18 cellular contexts compared by ENCODE assay signal in genomic region chr10:30014511-30014910, GRCh38. TPM values are rescaled to one million over a fixed set of nuclear protein-coding genes. Genes with fewer than 3 reads are reported as not detected.
DNase-seq lines count a peak whose midpoint lies in the region; ATAC-seq and TF ChIP-seq lines count a peak whose summit lies in the region.
"Had no signal": no experiment of that assay in that cellular context is flagged by ENCODE, and none has a peak within 500 bp of the region (broad histone marks: within the 10 kb centered on the region; RNA-seq: fewer than 3 reads in every experiment).

No MANE protein-coding gene starts in this region.

- peak overlapping the region; percentile 19 for H3K4me3 Mint-ChIP-seq in activated T-helper 2 cell treated with anti-CD3 and anti-CD28 coated beads, Interferon-gamma antibody, Interleukin-2, Interleukin-4, amounts not matched to agents 10 μg/mL and 5 μg/mL and 100 μg/mL, durations not matched to agents 14 hours and 24 hours and 36 hours (ENCODE audit: low read depth)

- 81 to 87% methylated on average over 8 of the region's 8 CpGs for WGBS in heart right ventricle, 2 donors

- H3K9me3 Mint-ChIP-seq in activated T-helper 2 cell treated with anti-CD3 and anti-CD28 coated beads, Interferon-gamma antibody, Interleukin-2, Interleukin-4, amounts not matched to agents 10 μg/mL and 5 μg/mL and 100 μg/mL, durations not matched to agents 14 hours and 24 hours and 36 hours, result no peaks in the 10 kb centered on the region

- ATAC-seq in heart right ventricle, result no peak

- TF ChIP-seq CTCF in cardiac muscle cell (IDR thresholded peaks at IDR 0.05; ENCODE audit: low read depth, low read length) (no peak), heart right ventricle (IDR thresholded peaks at IDR 0.05) (no peak), fibroblast of villous mesenchyme (IDR thresholded peaks at IDR 0.05; ENCODE audit: insufficient read depth, low read depth, low read length) (no peak), uterus (IDR thresholded peaks at IDR 0.05) (no peak)

- peak overlapping the region; percentile 94 for H3K27ac Mint-ChIP-seq in activated T-helper 2 cell treated with anti-CD3 and anti-CD28 coated beads, Interferon-gamma antibody, Interleukin-2, Interleukin-4, amounts not matched to agents 10 μg/mL and 5 μg/mL and 100 μg/mL, durations not matched to agents 14 hours and 24 hours and 36 hours

- peaks cover 64% of the 10 kb centered on the region for H3K4me1 Mint-ChIP-seq in activated T-helper 2 cell treated with anti-CD3 and anti-CD28 coated beads, Interferon-gamma antibody, Interleukin-2, Interleukin-4, amounts not matched to agents 10 μg/mL and 5 μg/mL and 100 μg/mL, durations not matched to agents 14 hours and 24 hours and 36 hours (ENCODE audit: low read depth)

- no peak overlapping the region for H3K4me3 ChIP-seq in cardiac muscle cell
- H3K4me3 ChIP-seq in heart right ventricle, result no peak overlapping the region
- H3K4me3 ChIP-seq in fibroblast of villous mesenchyme (ENCODE audit: low read depth, low read length), result no peak overlapping the region
- H3K4me3 ChIP-seq in uterus, result no peak overlapping the region

- no peaks in the 10 kb centered on the region for H3K27me3 Mint-ChIP-seq in activated T-helper 2 cell treated with anti-CD3 and anti-CD28 coated beads, Interferon-gamma antibody, Interleukin-2, Interleukin-4, amounts not matched to agents 10 μg/mL and 5 μg/mL and 100 μg/mL, durations not matched to agents 14 hours and 24 hours and 36 hours (ENCODE audit: low read depth)

- intact Hi-C loops in heart right ventricle (cut with DNase I), result no loop called here
- intact Hi-C loops in activated T-helper 2 cell treated with anti-CD3 and anti-CD28 coated beads, Interferon-gamma antibody, Interleukin-2, Interleukin-4, amounts not matched to agents 10 μg/mL and 5 μg/mL and 100 μg/mL, durations not matched to agents 14 hours and 24 hours and 36 hours (cut with micrococcal nuclease), result loop anchor here (1.0 kb wide), 3 partner anchors 12 to 32 kb away; no protein-coding TSS in a partner anchor
- intact Hi-C loops in uterus (cut with DNase I; ENCODE audit: low total_unique reads), result no loop called here

- no peaks in the 10 kb centered on the region for H3K27me3 ChIP-seq in cardiac muscle cell
- peaks cover 0 to 17% (median 0%) of the 10 kb centered on the region in 7 donors for H3K27me3 ChIP-seq in heart right ventricle
- no peaks in the 10 kb centered on the region for H3K27me3 ChIP-seq in uterus

- peaks cover 15% of the 10 kb centered on the region for H3K36me3 Mint-ChIP-seq in activated T-helper 2 cell treated with anti-CD3 and anti-CD28 coated beads, Interferon-gamma antibody, Interleukin-2, Interleukin-4, amounts not matched to agents 10 μg/mL and 5 μg/mL and 100 μg/mL, durations not matched to agents 14 hours and 24 hours and 36 hours (ENCODE audit: low read depth)

- H3K27ac ChIP-seq in cardiac muscle cell (peak overlapping the region; percentile 71), heart right ventricle (peak overlapping the region in 1 of 10 donors; percentile 1), uterus (peak overlapping the region; percentile 30 to 39)
- H3K27ac ChIP-seq: C4-2B, RWPE1 had no signal

- DNase-seq in cardiac muscle cell (ENCODE audit: low read depth in 1 of 2, low spot score in 1 of 2) (no peak), heart right ventricle (no peak), fibroblast of villous mesenchyme (ENCODE audit: low read depth) (peak; percentile 30), uterus (no peak), COLO668 (lab: John Stamatoyannopoulos, UW; ENCODE audit: unreplicated experiment) (no peak), NCI-H128 (lab: John Stamatoyannopoulos, UW; ENCODE audit: unreplicated experiment) (no peak), DMS53 (lab: John Stamatoyannopoulos, UW) (no peak)
- DNase-seq in activated T-helper 2 cell treated with anti-CD3 and anti-CD28 coated beads, Interferon-gamma antibody, Interleukin-2, Interleukin-4, amounts not matched to agents 10 μg/mL and 5 μg/mL and 100 μg/mL, durations not matched to agents 14 hours and 24 hours and 36 hours (ENCODE audit: low spot score), result no peak
- DNase-seq: DND-41, H7, NCI-H1417 treated with DMSO at 0.1 percent for 48 hours, NCI-H187 treated with DMSO at 0.1 percent for 48 hours, NCI-H226, NCI-H524 treated with DMSO at 0.1 percent for 48 hours, SIG-M5 had no signal

- peaks cover 14% of the 10 kb centered on the region for H3K4me1 ChIP-seq in cardiac muscle cell (ENCODE audit: low read depth)
- H3K4me1 ChIP-seq in heart right ventricle, result peaks cover 0 to 53% (median 18%) of the 10 kb centered on the region in 9 donors
- peaks cover 0 to 7% of the 10 kb centered on the region in 2 donors for H3K4me1 ChIP-seq in uterus

- no peak for TF ChIP-seq POLR2A in uterus (IDR thresholded peaks at IDR 0.05)

- no peaks in the 10 kb centered on the region for H3K9me3 ChIP-seq in cardiac muscle cell (ENCODE audit: low read depth)
- no peaks in the 10 kb centered on the region for H3K9me3 ChIP-seq in heart right ventricle
- no peaks in the 10 kb centered on the region for H3K9me3 ChIP-seq in uterus

- peaks cover 11% of the 10 kb centered on the region for H3K36me3 ChIP-seq in cardiac muscle cell
- peaks cover 0 to 41% (median 3%) of the 10 kb centered on the region in 9 donors for H3K36me3 ChIP-seq in heart right ventricle
- no peaks in the 10 kb centered on the region for H3K36me3 ChIP-seq in uterus

RNA-seq across cellular contexts. Expression of gene JCAD, which starts 44.9 kb away (rescaled TPM):
- total RNA-seq in cardiac muscle cell (36.7 and 44.3 TPM in 2 replicates), heart right ventricle (10 to 100 TPM; 16.5 to 39.8 (median 21.4) TPM), fibroblast of villous mesenchyme (7.8 and 18.7 TPM in 2 replicates), uterus (10 to 100 TPM; 25.6 to 99.1 (median 49.9) TPM)
- polyA plus RNA-seq in cardiac muscle cell (17.2 and 23.3 TPM in 2 replicates), heart right ventricle (10 to 100 TPM in 1 of 2 donors, 1 to 10 TPM in 1; 7.7 to 13.0 TPM)
- total RNA-seq in activated T-helper 2 cell treated with anti-CD3 and anti-CD28 coated beads, Interferon-gamma antibody, Interleukin-2, Interleukin-4, amounts not matched to agents 10 μg/mL and 5 μg/mL and 100 μg/mL, durations not matched to agents 14 hours and 24 hours and 36 hours, result 3.4 and 3.7 TPM in 2 replicates
- total RNA-seq: M059J had no signal
